Comparison of ENCODE assay signal across 8 cellular contexts in genomic region chr4:128385683-128386304, GRCh38.
DNase-seq lines count a peak whose midpoint lies in the region; ATAC-seq lines count a peak whose summit lies in the region.

No MANE protein-coding gene starts in this region.

- H3K4me3 ChIP-seq in rectal smooth muscle tissue (ENCODE audit: low read length) = peak overlapping the region; percentile 9

- H3K36me3 Mint-ChIP-seq in activated CD4-positive, alpha-beta T cell treated with anti-CD3 and anti-CD28 coated beads, Interleukin-2, amount 10 ng/mL, durations not matched to agents 7 days and 5 days (ENCODE audit: low read depth) = no peaks in the 10 kb centered on the region

- POLR2A ChIA-PET in activated CD4-positive, alpha-beta T cell treated with anti-CD3 and anti-CD28 coated beads, Interleukin-2, amount 10 ng/mL, durations not matched to agents 7 days and 5 days (lab: Charles Lee) = no interaction called here

- H3K9me3 Mint-ChIP-seq in activated CD4-positive, alpha-beta T cell treated with anti-CD3 and anti-CD28 coated beads, Interleukin-2, amount 10 ng/mL, durations not matched to agents 7 days and 5 days = no peaks in the 10 kb centered on the region

- CTCF ChIA-PET in activated CD4-positive, alpha-beta T cell treated with anti-CD3 and anti-CD28 coated beads, Interleukin-2, amount 10 ng/mL, durations not matched to agents 7 days and 5 days (lab: Charles Lee) = no interaction called here

- peak; percentile 54 for ATAC-seq in GM18502 (IDR thresholded peaks at IDR 0.05; ENCODE audit: poor library complexity, unreplicated experiment)

- no peak overlapping the region for H3K27ac Mint-ChIP-seq in activated CD4-positive, alpha-beta T cell treated with anti-CD3 and anti-CD28 coated beads, Interleukin-2, amount 10 ng/mL, durations not matched to agents 7 days and 5 days

- H3K9ac ChIP-seq in rectal smooth muscle tissue (ENCODE audit: low read length) = no peak overlapping the region

- H3K27ac ChIP-seq in epithelial cell of prostate (peak overlapping the region; percentile 85), rectal smooth muscle tissue (ENCODE audit: low read depth, low read length) (peak overlapping the region; percentile 76)

- no peaks in the 10 kb centered on the region for H3K27me3 Mint-ChIP-seq in activated CD4-positive, alpha-beta T cell treated with anti-CD3 and anti-CD28 coated beads, Interleukin-2, amount 10 ng/mL, durations not matched to agents 7 days and 5 days

- H3K4me1 ChIP-seq in rectal smooth muscle tissue (ENCODE audit: control insufficient read depth, insufficient read depth, low read length) = peaks cover 52% of the 10 kb centered on the region

- H3K4me3 Mint-ChIP-seq in activated CD4-positive, alpha-beta T cell treated with anti-CD3 and anti-CD28 coated beads, Interleukin-2, amount 10 ng/mL, durations not matched to agents 7 days and 5 days = no peak overlapping the region

- DNase-seq in NCI-H345 (lab: John Stamatoyannopoulos, UW) (peak; percentile 77), epithelial cell of prostate (ENCODE audit: low read depth, low spot score) (peak; percentile 65), GOT3 (lab: John Stamatoyannopoulos, UW) (no peak), NCI-H2107 (lab: John Stamatoyannopoulos, UW) (no peak)
- no peak for DNase-seq in activated CD4-positive, alpha-beta T cell treated with anti-CD3 and anti-CD28 coated beads, Interleukin-2, amount 10 ng/mL, durations not matched to agents 7 days and 5 days
- DNase-seq in stimulated activated naive CD4-positive, alpha-beta T cell (lab: John Stamatoyannopoulos, UW) = no peak

- H3K4me1 Mint-ChIP-seq in activated CD4-positive, alpha-beta T cell treated with anti-CD3 and anti-CD28 coated beads, Interleukin-2, amount 10 ng/mL, durations not matched to agents 7 days and 5 days = no peaks in the 10 kb centered on the region

- H3K36me3 ChIP-seq in rectal smooth muscle tissue (ENCODE audit: control insufficient read depth, insufficient read depth, low read length) = no peaks in the 10 kb centered on the region

- H3K27me3 ChIP-seq in rectal smooth muscle tissue (ENCODE audit: control insufficient read depth, insufficient read depth, low read length) = no peaks in the 10 kb centered on the region

Comparison
In these comparisons a context has a peak if more than half of its experiments do, and no peak if none do; other contexts are left out.
1. DNase-seq: peak in NCI-H345 (single experiment) and epithelial cell of prostate (single experiment); none in activated CD4-positive, alpha-beta T cell treated with anti-CD3 and anti-CD28 coated beads, Interleukin-2, amount 10 ng/mL, durations not matched to agents 7 days and 5 days (single experiment), GOT3 (single experiment), NCI-H2107 (single experiment) and stimulated activated naive CD4-positive, alpha-beta T cell (0 of 6).